ENCODE assay signal across 8 cellular contexts in genomic region chr1:148362141-148362929, GRCh38.
DNase-seq lines count a peak whose midpoint lies in the region; ATAC-seq and TF ChIP-seq lines count a peak whose summit lies in the region.

No MANE protein-coding gene starts in this region.

- no peaks in the 10 kb centered on the region for H3K36me3 ChIP-seq in HCT116 (ENCODE audit: control insufficient read depth in 1 of 2, insufficient read depth in 2 of 2, low read length in 2 of 2)
- no peaks in the 10 kb centered on the region for H3K36me3 ChIP-seq in Karpas-422 (ENCODE audit: insufficient read depth, low read length)

- H3K27me3 Mint-ChIP-seq in glutamatergic neuron (ENCODE audit: unreplicated experiment), result peaks cover 5% of the 10 kb centered on the region

- peak overlapping the region; percentile 59 for H3K27ac ChIP-seq in HCT116 (ENCODE audit: low read depth, low read length)
- no peak overlapping the region for H3K27ac ChIP-seq in Karpas-422 (ENCODE audit: low read length)

- DNase-seq in HCT116 (ENCODE audit: low read depth, low spot score), result peak; percentile 86
- peak; percentile 45 for DNase-seq in activated T-cell treated with anti-CD3 and anti-CD28 coated beads, Interleukin-2, amount 50 U/mL, for 1 hour
- DNase-seq in glutamatergic neuron, result peak; percentile 59
- peak; percentile 53 to 71 for DNase-seq in stimulated activated CD4-positive, alpha-beta T cell treated with anti-CD3 and anti-CD28 coated beads, Interleukin-2, amount 100 ng/mL, for 24 hours
- DNase-seq in NCI-H345 (lab: John Stamatoyannopoulos, UW), result no peak
- DNase-seq in foreskin melanocyte, result no peak
- DNase-seq in Karpas-422, result no peak

- no peaks in the 10 kb centered on the region for H3K36me3 Mint-ChIP-seq in glutamatergic neuron (ENCODE audit: unreplicated experiment)

- RAD21 ChIA-PET in HCT116 (lab: Charles Lee; ENCODE audit: low non-redundant PET in 1 of 2, low total read pairs in 2 of 2, uncharacterized antibody in 2 of 2, unreplicated experiment in 2 of 2), result no interaction called here

- POLR2A ChIA-PET in HCT116 (lab: Charles Lee), result interaction anchor here (1.0 to 1.4 kb wide), 5 partner anchors 13 to 161 kb away, joined by 3 to 17 read pairs (median 7); no protein-coding TSS in a partner anchor

- H3K79me2 ChIP-seq in HCT116 (ENCODE audit: insufficient read depth, low read length) (no peaks in the 10 kb centered on the region), Karpas-422 (ENCODE audit: low read length) (no peaks in the 10 kb centered on the region)

- intact Hi-C loops in HCT116 (cut with micrococcal nuclease), result loop anchor here (2.0 kb wide), 1 partner anchor 28 kb away; no protein-coding TSS in a partner anchor

- H3K27ac Mint-ChIP-seq in glutamatergic neuron (ENCODE audit: unreplicated experiment), result no peak overlapping the region

- peak overlapping the region; percentile 62 for H3K9ac ChIP-seq in HCT116 (ENCODE audit: low read length)
- H3K9ac ChIP-seq in Karpas-422 (ENCODE audit: low read length), result no peak overlapping the region

- no peak for TF ChIP-seq RAD21 in HCT116 (IDR thresholded peaks at IDR 0.05; ENCODE audit: low read depth)

- H3K4me3 ChIP-seq in HCT116 (replicated peaks in 1 of 2; ENCODE audit: low read depth in 1 of 2, low read length in 2 of 2) (peak overlapping the region; percentile 40 to 54), Karpas-422 (ENCODE audit: low read length) (no peak overlapping the region)

- H3K9me3 ChIP-seq in HCT116 (ENCODE audit: control insufficient read depth in 1 of 2, insufficient read depth in 1 of 2, low read depth in 1 of 2, low read length in 2 of 2), result no peaks in the 10 kb centered on the region
- H3K9me3 ChIP-seq in Karpas-422 (ENCODE audit: low read length), result no peaks in the 10 kb centered on the region

- TF ChIP-seq POLR2A in HCT116 (IDR thresholded peaks at IDR 0.05; ENCODE audit: borderline replicate concordance, extremely low read depth, insufficient read depth, insufficient read length), result no peak

- H3K4me1 Mint-ChIP-seq in glutamatergic neuron (ENCODE audit: low read depth, unreplicated experiment), result peaks cover 4% of the 10 kb centered on the region

- no peaks in the 10 kb centered on the region for H4K20me1 ChIP-seq in HCT116 (ENCODE audit: insufficient read depth)
- no peaks in the 10 kb centered on the region for H4K20me1 ChIP-seq in Karpas-422 (ENCODE audit: insufficient read depth, low read depth, low read length)

- ATAC-seq in HCT116 (peak; percentile 92), HG03521 (IDR thresholded peaks at IDR 0.05; ENCODE audit: unreplicated experiment) (no peak)

- no peaks in the 10 kb centered on the region for H3K27me3 ChIP-seq in HCT116 (ENCODE audit: insufficient read depth, low read length)
- no peaks in the 10 kb centered on the region for H3K27me3 ChIP-seq in Karpas-422 (ENCODE audit: low read length)

- BruUV-seq in HCT116 (replicated peaks; lab: Mats Ljungman, UMichigan), result TSS peak; percentile 97

- H3K4me1 ChIP-seq in HCT116 (ENCODE audit: control insufficient read depth in 1 of 2, insufficient read depth in 2 of 2, low read length in 2 of 2), result peaks cover 9 to 50% of the 10 kb centered on the region in 2 experiments
- peaks cover 2% of the 10 kb centered on the region for H3K4me1 ChIP-seq in Karpas-422 (ENCODE audit: low read length)

- CTCF ChIA-PET in HCT116 (lab: Charles Lee), result no interaction called here

- H3K9me2 ChIP-seq in HCT116 (ENCODE audit: insufficient read depth) (no peaks in the 10 kb centered on the region), Karpas-422 (replicated peaks; ENCODE audit: insufficient read depth, low read length) (no peaks in the 10 kb centered on the region)

- peak overlapping the region; percentile 83 for H3K4me3 Mint-ChIP-seq in glutamatergic neuron (ENCODE audit: unreplicated experiment)

- H3K4me2 ChIP-seq in HCT116 (ENCODE audit: low read length), result peak overlapping the region; percentile 84
- no peak overlapping the region for H3K4me2 ChIP-seq in Karpas-422 (ENCODE audit: low read depth, low read length, poor library complexity, severe bottlenecking)

- H3K9me3 Mint-ChIP-seq in glutamatergic neuron (ENCODE audit: unreplicated experiment), result peaks cover 1% of the 10 kb centered on the region

- H2AFZ ChIP-seq in HCT116 (ENCODE audit: low read depth, low read length, poor library complexity, severe bottlenecking) (peak overlapping the region; percentile 75), Karpas-422 (ENCODE audit: low read length) (no peak overlapping the region)

- TF ChIP-seq CTCF in HCT116 (IDR thresholded peaks at IDR 0.05 in 2 of 3, conservative IDR thresholded peaks at IDR 0.05 in 1 of 3; ENCODE audit: borderline replicate concordance in 1 of 3, insufficient read depth in 1 of 3, low read depth in 2 of 3, low read length in 2 of 3), result no peak
- no peak for TF ChIP-seq CTCF in glutamatergic neuron (IDR thresholded peaks at IDR 0.05; ENCODE audit: partially characterized antibody, unreplicated experiment)

TF ChIP-seq in HCT116, 20 proteins besides CTCF, POLR2A, EP300 and RAD21 (continues in another document):
- TF ChIP-seq EGR1 (IDR thresholded peaks at IDR 0.05; ENCODE audit: low read depth) (peak; percentile 40; the same call in 1 of the 2 replicates), EZH2phosphoT487 (IDR thresholded peaks at IDR 0.05; ENCODE audit: borderline replicate concordance) (no peak), MAX (IDR thresholded peaks at IDR 0.05) (peak; percentile 67), TCF7L2 (IDR thresholded peaks at IDR 0.05; ENCODE audit: borderline replicate concordance, extremely low read depth, insufficient read depth, insufficient read length) (no peak), ZNF274 (IDR thresholded peaks at IDR 0.05; ENCODE audit: low read depth, low read length) (no peak), ATF3 (IDR thresholded peaks at IDR 0.05) (no peak; the same call in 1 of the 2 replicates), CBX3 (IDR thresholded peaks at IDR 0.05; ENCODE audit: low read depth) (peak; percentile 30), SRF (IDR thresholded peaks at IDR 0.05; ENCODE audit: low read depth) (0 out of 2 replicates have a peak, but pooled peaks have one; percentile 24), EZH2 (IDR thresholded peaks at IDR 0.05) (no peak), CEBPB (IDR thresholded peaks at IDR 0.05; ENCODE audit: low read depth) (no peak), POLR2AphosphoS5 (IDR thresholded peaks at IDR 0.05; ENCODE audit: low read depth, low read length) (peak; percentile 97), JUND (IDR thresholded peaks at IDR 0.05) (peak; percentile 70), ZBTB33 (IDR thresholded peaks at IDR 0.05; ENCODE audit: extremely low read depth, insufficient replicate concordance, low read length) (peak; percentile 78), YY1 (IDR thresholded peaks at IDR 0.05; ENCODE audit: extremely low read depth, insufficient replicate concordance, low read depth, low read length) (no peak), ELF1 (IDR thresholded peaks at IDR 0.05; ENCODE audit: borderline replicate concordance, low read depth) (no peak; the same call in 1 of the 2 replicates), SIN3A (IDR thresholded peaks at IDR 0.05; ENCODE audit: low read depth) (peak; percentile 98), SP1 (IDR thresholded peaks at IDR 0.05; ENCODE audit: low read depth) (peak; percentile 69), FOSL1 (IDR thresholded peaks at IDR 0.05; ENCODE audit: low read depth) (peak; percentile 26; the same call in 1 of the 2 replicates), ZFX (IDR thresholded peaks at IDR 0.05) (no peak)

Comparison
In these comparisons a context has a peak if more than half of its experiments do, and no peak if none do; other contexts are left out.
1. DNase-seq: peak in HCT116 (single experiment), activated T-cell treated with anti-CD3 and anti-CD28 coated beads, Interleukin-2, amount 50 U/mL, for 1 hour (single experiment), glutamatergic neuron (single experiment) and stimulated activated CD4-positive, alpha-beta T cell treated with anti-CD3 and anti-CD28 coated beads, Interleukin-2, amount 100 ng/mL, for 24 hours (2 of 2); none in NCI-H345 (single experiment), foreskin melanocyte (single experiment) and Karpas-422 (single experiment).